In the genomic region with DNA sequence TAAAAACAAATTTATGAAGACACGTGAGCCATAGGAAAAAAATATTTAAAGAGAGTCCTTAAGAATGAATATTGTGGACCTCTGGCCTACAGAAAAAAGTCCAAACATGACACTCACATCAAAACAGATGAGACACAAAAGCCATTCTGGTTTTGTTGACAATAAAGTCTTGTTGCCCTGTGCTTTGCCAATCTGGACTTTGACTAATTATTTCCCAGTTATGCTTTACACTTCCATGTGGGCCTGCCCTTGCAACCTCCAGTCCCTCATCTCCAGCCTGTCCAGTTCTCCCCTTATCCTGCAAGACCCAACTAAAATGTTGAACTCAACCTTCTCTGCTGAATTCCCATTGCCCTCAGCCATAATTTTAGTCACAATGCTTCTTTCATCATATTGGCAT, we compare ENCODE assay signal across 19 cellular contexts.
DNase-seq lines count a peak whose midpoint lies in the region; ATAC-seq, FAIRE-seq and TF ChIP-seq lines count a peak whose summit lies in the region.
"Had no signal": no experiment of that assay in that cellular context is flagged by ENCODE, and none has a peak within 500 bp of the region (broad histone marks: within the 10 kb centered on the region; RNA-seq: fewer than 3 reads in every experiment).

No MANE protein-coding gene starts in this region.

- H3K9me2 ChIP-seq in GM23248 (ENCODE audit: insufficient read depth) = no peaks in the 10 kb centered on the region

- H3K4me3 ChIP-seq in A549 (no peak overlapping the region), GM23248 (no peak overlapping the region), RWPE2 (ENCODE audit: severe bottlenecking) (no peak overlapping the region), esophagus muscularis mucosa (no peak overlapping the region)
- H3K4me3 ChIP-seq: GM23338 had no signal

- POLR2A ChIA-PET in A549 (lab: Yijun Ruan, JAX) = no interaction called here

- TF ChIP-seq RAD21 in A549 (conservative IDR thresholded peaks at IDR 0.05 in 1 of 2, IDR thresholded peaks at IDR 0.05 in 1 of 2) = no peak

- H3K27me3 ChIP-seq in GM23248 (replicated peaks; ENCODE audit: insufficient read depth) (no peaks in the 10 kb centered on the region), RWPE2 (ENCODE audit: insufficient read depth, poor library complexity, severe bottlenecking) (no peaks in the 10 kb centered on the region), esophagus muscularis mucosa (no peaks in the 10 kb centered on the region)

- no peak for FAIRE-seq in A549 (lab: Jason Lieb, UNC)
- FAIRE-seq: A204.1, D721Med, G401.6, GM12891, GM19239, H54, HTR-8/SVneo had no signal

- no peak for ATAC-seq in A549
- ATAC-seq in RWPE2 (ENCODE audit: low read depth) = no peak
- no peak for ATAC-seq in sciatic nerve
- ATAC-seq: GM23338 had no signal

- TF ChIP-seq CTCF in A549 (IDR thresholded peaks at IDR 0.05) = no peak
- TF ChIP-seq CTCF in RWPE2 (IDR thresholded peaks at IDR 0.05; ENCODE audit: poor library complexity, severe bottlenecking) = no peak
- TF ChIP-seq CTCF in esophagus muscularis mucosa (IDR thresholded peaks at IDR 0.05) = no peak

- CTCF ChIA-PET in A549 (lab: Yijun Ruan, JAX) = no interaction called here

- no peak overlapping the region for H3K9ac ChIP-seq in GM23248

- no peak for DNase-seq in A549 (ENCODE audit: low read depth in 1 of 2, low spot score in 1 of 2)
- DNase-seq in GM23248 = no peak
- DNase-seq in RWPE2 (ENCODE audit: low spot score) = no peak
- DNase-seq in esophagus muscularis mucosa (ENCODE audit: extremely low spot score) = peak; percentile 66
- no peak for DNase-seq in sciatic nerve (ENCODE audit: low spot score)
- no peak for DNase-seq in SK-N-DZ (ENCODE audit: low spot score)
- DNase-seq in HCEC 1CT = no peak
- DNase-seq: AML-193; Caco-2; CD4-positive, alpha-beta T cell had no signal

- 86% methylated on average over 1 of the region's 1 CpG for WGBS in A549 (ENCODE audit: missing lambda C conversion rate)
- 60 to 63% methylated on average over 1 of the region's 1 CpG for WGBS in GM23248 (ENCODE audit: low coverage in 1 of 2, low lambda C conversion rate in 2 of 2, missing lambda C conversion rate in 2 of 2), 2 experiments
- 93% methylated on average over 1 of the region's 1 CpG for WGBS in esophagus muscularis mucosa

- TF ChIP-seq EP300 in A549 (IDR thresholded peaks at IDR 0.05) (no peak), esophagus muscularis mucosa (IDR thresholded peaks at IDR 0.05) (no peak)

- H3F3A ChIP-seq in GM23248 (ENCODE audit: insufficient read depth) = peaks cover 28% of the 10 kb centered on the region

- no peak for TF ChIP-seq POLR2A in A549 (IDR thresholded peaks at IDR 0.05; ENCODE audit: low read length)
- no peak for TF ChIP-seq POLR2A in esophagus muscularis mucosa (IDR thresholded peaks at IDR 0.05; ENCODE audit: low read depth)

- H3K9me3 ChIP-seq in A549 (no peaks in the 10 kb centered on the region; the same call in 2 of the 3 replicates), GM23248 (ENCODE audit: low read depth) (no peaks in the 10 kb centered on the region), RWPE2 (ENCODE audit: severe bottlenecking) (no peaks in the 10 kb centered on the region), esophagus muscularis mucosa (no peaks in the 10 kb centered on the region)
- H3K9me3 ChIP-seq: Caco-2 had no signal

- H3K4me1 ChIP-seq in A549 = peaks cover 22% of the 10 kb centered on the region
- H3K4me1 ChIP-seq in GM23248 (ENCODE audit: insufficient read depth) = peaks cover 5% of the 10 kb centered on the region; the same call in 1 of the 2 replicates
- peaks cover 18% of the 10 kb centered on the region for H3K4me1 ChIP-seq in RWPE2 (ENCODE audit: insufficient read depth, poor library complexity, severe bottlenecking)
- peaks cover 0 to 15% (median 6%) of the 10 kb centered on the region in 4 donors for H3K4me1 ChIP-seq in esophagus muscularis mucosa
- H3K4me1 ChIP-seq: Caco-2 had no signal

- no peaks in the 10 kb centered on the region for H3K36me3 ChIP-seq in GM23248 (ENCODE audit: low read depth)
- H3K36me3 ChIP-seq in RWPE2 (ENCODE audit: low read depth) = no peaks in the 10 kb centered on the region
- H3K36me3 ChIP-seq in esophagus muscularis mucosa = no peaks in the 10 kb centered on the region

- in situ Hi-C loops in GM23248 (cut with MboI) = loop anchor here (25.0 kb wide), 1 partner anchor 248 kb away; no protein-coding TSS in a partner anchor

- H3K4me2 ChIP-seq in A549 (no peak overlapping the region; the same call in 2 of the 3 replicates), GM23248 (ENCODE audit: unreplicated experiment) (peak overlapping the region; percentile 6)
- H3K4me2 ChIP-seq: GM23338 had no signal

- H4K20me1 ChIP-seq in GM23248 (ENCODE audit: insufficient read depth) = no peaks in the 10 kb centered on the region

- H3K27ac ChIP-seq in A549 = peak overlapping the region; percentile 68 to 83
- H3K27ac ChIP-seq in GM23248 = no peak overlapping the region
- peak overlapping the region; percentile 86 for H3K27ac ChIP-seq in RWPE2 (ENCODE audit: poor library complexity, severe bottlenecking)
- no peak overlapping the region for H3K27ac ChIP-seq in esophagus muscularis mucosa (replicated peaks in 1 of 4)
- H3K27ac ChIP-seq: C4-2B had no signal

- no peak overlapping the region for H2AFZ ChIP-seq in GM23248
- H2AFZ ChIP-seq: GM23338 had no signal

- intact Hi-C loops in esophagus muscularis mucosa (cut with DNase I) = loop anchor here (10.0 kb wide), 1 partner anchor 284 kb away; no protein-coding TSS in a partner anchor
- intact Hi-C loops in sciatic nerve (cut with DNase I) = no loop called here

- no peaks in the 10 kb centered on the region for H3K79me2 ChIP-seq in GM23248 (ENCODE audit: insufficient read depth)

TF ChIP-seq in A549, 52 proteins besides CTCF, POLR2A, EP300 and RAD21:
- TF ChIP-seq ESRRA (IDR thresholded peaks at IDR 0.05; ENCODE audit: borderline replicate concordance, low read length) (no peak), SMC3 (IDR thresholded peaks at IDR 0.05) (no peak), EHMT2 (IDR thresholded peaks at IDR 0.05; ENCODE audit: low read depth) (no peak), CBX2 (IDR thresholded peaks at IDR 0.05; ENCODE audit: borderline replicate concordance, low read depth) (no peak), HOXB13 (CRISPR knock-in tag; IDR thresholded peaks at IDR 0.05; ENCODE audit: low read depth) (no peak), KDM1A (IDR thresholded peaks at IDR 0.05; ENCODE audit: low read depth) (no peak), RNF2 (IDR thresholded peaks at IDR 0.05; ENCODE audit: borderline replicate concordance, low read depth) (no peak)

Comparison
In these comparisons a context has a peak if more than half of its experiments do, and no peak if none do; other contexts are left out.
1. H3K27ac ChIP-seq: peak in A549 (2 of 2) and RWPE2 (single experiment); none in GM23248 (single experiment) and esophagus muscularis mucosa (0 of 4).